27 cellular contexts compared by ENCODE assay signal in genomic region chr21:38447611-38448010, GRCh38. TPM values are rescaled to one million over a fixed set of nuclear protein-coding genes. Genes with fewer than 3 reads are reported as not detected.
"Had no signal": no experiment of that assay in that cellular context is flagged by ENCODE, and none has a peak within 500 bp of the region (broad histone marks: within the 10 kb centered on the region; RNA-seq: fewer than 3 reads in every experiment).

No MANE protein-coding gene starts in this region.

- H3K4me1 ChIP-seq: body of pancreas, colonic mucosa, foreskin keratinocyte, parathyroid adenoma, psoas muscle, sigmoid colon, stomach had no signal

- H3K9me3 ChIP-seq: body of pancreas, colonic mucosa, esophagus muscularis mucosa, heart left ventricle, psoas muscle, sigmoid colon, stomach, tibial nerve had no signal

- H3K79me2 ChIP-seq: parathyroid adenoma had no signal

- H3K36me3 ChIP-seq: colonic mucosa, esophagus muscularis mucosa, heart left ventricle, sigmoid colon, stomach, tibial nerve had no signal

- H3K4me3 ChIP-seq: body of pancreas, colonic mucosa, esophagus muscularis mucosa, heart left ventricle, psoas muscle, sigmoid colon, stomach, tibial nerve had no signal

- H3K27me3 ChIP-seq: body of pancreas, colonic mucosa, foreskin keratinocyte, heart left ventricle, sigmoid colon, stomach, tibial nerve had no signal

- H3K9ac ChIP-seq: parathyroid adenoma had no signal

- H2AFZ ChIP-seq: parathyroid adenoma had no signal

- DNase-seq: activated CD4-positive, alpha-beta T cell treated with anti-CD3 and anti-CD28 coated beads for 36 hours; activated CD4-positive, CD25-positive, alpha-beta regulatory T cell; activated CD8-positive, alpha-beta memory T cell treated with anti-CD3 and anti-CD28 coated beads, Interleukin-2, amount 10 ng/mL, durations not matched to agents 7 days and 5 days; activated CD8-positive, alpha-beta T cell treated with anti-CD3 and anti-CD28 coated beads, Interleukin-2, amount 10 ng/mL, durations not matched to agents 7 days and 5 days; activated T-cell treated with anti-CD3 and anti-CD28 coated beads, Interleukin-2, amount 50 U/mL, for 48 hours; body of pancreas; colonic mucosa; foreskin keratinocyte; heart left ventricle; hypothalamus; immature natural killer cell; kidney; left colon; naive B cell; nephron progenitor cell; nucleus accumbens; psoas muscle; sigmoid colon; small intestine; stimulated activated CD4-positive, alpha-beta T cell treated with anti-CD3 and anti-CD28 coated beads, Interleukin-1b, Interleukin-23, amount 100 ng/mL, for 48 hours; stimulated activated CD4-positive, alpha-beta T cell treated with anti-CD3 and anti-CD28 coated beads, Interleukin-4, amount 100 ng/mL, for 4 hours; stimulated activated CD8-positive, alpha-beta memory T cell treated with anti-CD3 and anti-CD28 coated beads, Interleukin-4, amount 100 ng/mL, for 48 hours; stomach had no signal

- H3K27ac ChIP-seq: body of pancreas, colonic mucosa, esophagus muscularis mucosa, foreskin keratinocyte, parathyroid adenoma, psoas muscle, sigmoid colon, stomach, tibial nerve had no signal

- ATAC-seq: activated CD4-positive, alpha-beta T cell treated with anti-CD3 and anti-CD28 coated beads for 36 hours; activated CD8-positive, alpha-beta memory T cell treated with anti-CD3 and anti-CD28 coated beads, Interleukin-2, amount 10 ng/mL, durations not matched to agents 7 days and 5 days; activated CD8-positive, alpha-beta T cell treated with anti-CD3 and anti-CD28 coated beads, Interleukin-2, amount 10 ng/mL, durations not matched to agents 7 days and 5 days; body of pancreas; foreskin keratinocyte; heart left ventricle; left colon; psoas muscle; stimulated activated memory B cell treated with anti-CD40 and anti-IgM and Interleukin-4, amounts not matched to agents 10 μg/mL and 1 μg/mL and 100 μg/mL, for 72 hours had no signal

RNA-seq across cellular contexts. Expression of gene ERG, which starts 50.7 kb away (rescaled TPM):
- total RNA-seq: activated CD8-positive, alpha-beta memory T cell treated with anti-CD3 and anti-CD28 coated beads, Interleukin-2, amount 10 ng/mL, durations not matched to agents 7 days and 5 days; activated CD8-positive, alpha-beta T cell treated with anti-CD3 and anti-CD28 coated beads, Interleukin-2, amount 10 ng/mL, durations not matched to agents 7 days and 5 days had no signal
